In the genomic region with DNA sequence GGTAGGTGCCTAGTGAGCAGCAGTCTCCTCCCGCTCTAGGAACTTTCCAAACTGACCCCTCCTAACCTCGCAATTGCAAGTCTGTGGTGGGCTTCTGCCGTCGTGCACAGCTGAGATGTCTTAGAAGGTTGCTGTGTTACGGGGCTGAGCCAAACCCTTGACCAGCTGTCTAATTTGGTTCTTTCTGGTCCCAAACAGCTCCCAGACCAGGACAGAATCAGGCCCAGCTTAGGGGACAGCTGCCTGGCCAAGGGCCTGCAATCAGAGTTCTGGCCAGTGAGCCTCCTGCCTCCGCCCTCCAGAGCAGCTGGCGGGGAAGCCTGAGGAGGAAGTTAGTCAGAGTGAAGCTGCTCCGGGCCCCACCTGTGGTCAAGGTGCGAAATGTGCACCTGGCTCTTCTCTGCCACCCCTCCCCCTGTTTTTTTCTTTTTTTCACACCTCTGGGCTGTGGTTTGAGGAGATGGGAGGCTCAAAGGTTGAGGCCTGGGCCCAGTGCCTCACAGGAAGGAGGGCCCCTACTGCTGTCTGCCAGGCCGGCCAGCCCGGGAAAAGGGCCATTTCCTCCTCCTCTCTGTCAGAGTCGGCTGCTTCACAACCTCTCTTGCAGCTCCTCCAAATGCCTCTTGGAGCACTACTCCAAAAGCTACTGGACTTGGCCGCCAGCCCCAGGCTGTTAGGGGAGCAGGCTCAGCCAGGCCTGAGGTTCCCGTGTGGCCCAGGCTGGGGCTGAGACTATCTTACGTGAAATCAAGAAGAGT, we compare ENCODE assay signal across 8 cellular contexts. TPM values are rescaled to one million over a fixed set of nuclear protein-coding genes. Genes with fewer than 3 reads are reported as not detected.
DNase-seq lines count a peak whose midpoint lies in the region; ATAC-seq and TF ChIP-seq lines count a peak whose summit lies in the region.

No MANE protein-coding gene starts in this region.

- no peak overlapping the region for H2AFZ ChIP-seq in trophoblast cell (ENCODE audit: insufficient read depth, low read length, poor library complexity)

- H3K4me1 ChIP-seq in mucosa of stomach (ENCODE audit: control insufficient read depth, insufficient read depth, low read length) (peaks cover 44% of the 10 kb centered on the region), stomach (peaks cover 9 to 28% (median 22%) of the 10 kb centered on the region in 4 donors), trophoblast cell (ENCODE audit: control insufficient read depth in 1 of 2, insufficient read depth in 2 of 2, low read length in 2 of 2) (peaks cover 0 to 7% of the 10 kb centered on the region in 2 experiments)

- no peak overlapping the region for H2AK5ac ChIP-seq in trophoblast cell (ENCODE audit: low read length)

- peaks cover 6% of the 10 kb centered on the region for H3K36me3 Mint-ChIP-seq in endothelial cell (ENCODE audit: low read depth, unreplicated experiment)

- peak overlapping the region; percentile 78 for H3K27ac Mint-ChIP-seq in endothelial cell (ENCODE audit: unreplicated experiment)

- H3K79me1 ChIP-seq in trophoblast cell (ENCODE audit: low read length): no peaks in the 10 kb centered on the region

- H3K4me3 Mint-ChIP-seq in endothelial cell (ENCODE audit: unreplicated experiment): no peak overlapping the region

- no peaks in the 10 kb centered on the region for H3K9me3 Mint-ChIP-seq in endothelial cell (ENCODE audit: unreplicated experiment)

- no peak overlapping the region for H2BK120ac ChIP-seq in trophoblast cell (ENCODE audit: insufficient read depth, low read length, poor library complexity)

- no peak overlapping the region for H3K4me2 ChIP-seq in trophoblast cell (ENCODE audit: low read length)

- WGBS in stomach, 5 donors: 29 to 55% (median 34%) methylated on average over 9 to 15 of the region's 15 CpGs
- no CpG with 5 or more reads among the region's 15 CpGs for WGBS in trophoblast cell (ENCODE audit: extremely low coverage, insufficient coverage, insufficient read length)

- intact Hi-C loops in stomach (cut with DNase I; ENCODE audit: low total_unique reads): no loop called here

- H3K79me2 ChIP-seq in trophoblast cell (ENCODE audit: control insufficient read depth, insufficient read depth, low read length, poor library complexity): no peaks in the 10 kb centered on the region

- no peak overlapping the region for H2BK5ac ChIP-seq in trophoblast cell (ENCODE audit: low read depth, low read length, poor library complexity)

- no peak overlapping the region for H4K8ac ChIP-seq in trophoblast cell (ENCODE audit: low read depth, low read length)

- H3K9me3 ChIP-seq in mucosa of stomach (ENCODE audit: control insufficient read depth, low read length) (no peaks in the 10 kb centered on the region), stomach (no peaks in the 10 kb centered on the region), trophoblast cell (ENCODE audit: insufficient read depth, low read depth, low read length) (no peaks in the 10 kb centered on the region)

- no peaks in the 10 kb centered on the region for H3K36me3 ChIP-seq in mucosa of stomach (ENCODE audit: control insufficient read depth, insufficient read depth, low read length)
- H3K36me3 ChIP-seq in stomach: no peaks in the 10 kb centered on the region
- no peaks in the 10 kb centered on the region for H3K36me3 ChIP-seq in trophoblast cell (ENCODE audit: control insufficient read depth in 1 of 2, insufficient read depth in 2 of 2, low read length in 2 of 2)

- H4K12ac ChIP-seq in trophoblast cell (ENCODE audit: low read depth, low read length): no peak overlapping the region

- no peaks in the 10 kb centered on the region for H3K27me3 ChIP-seq in mucosa of stomach (ENCODE audit: control insufficient read depth, insufficient read depth, low read length)
- no peaks in the 10 kb centered on the region for H3K27me3 ChIP-seq in stomach
- no peaks in the 10 kb centered on the region for H3K27me3 ChIP-seq in trophoblast cell (ENCODE audit: insufficient read depth, low read length)

- no peak for TF ChIP-seq EP300 in stomach (IDR thresholded peaks at IDR 0.05)

- in situ Hi-C loops in GM13976 (cut with MboI; ENCODE audit: low sequenced_read_pairs, unreplicated experiment): no loop called here

- H3K14ac ChIP-seq in trophoblast cell (ENCODE audit: low read length): no peak overlapping the region

- no peak overlapping the region for H3K18ac ChIP-seq in trophoblast cell (ENCODE audit: low read length)

- no peak overlapping the region for H2BK12ac ChIP-seq in trophoblast cell (ENCODE audit: low read length)

- no peak for TF ChIP-seq POLR2A in stomach (IDR thresholded peaks at IDR 0.05)

- peaks cover 19% of the 10 kb centered on the region for H3K4me1 Mint-ChIP-seq in endothelial cell (ENCODE audit: unreplicated experiment)

- H3K9ac ChIP-seq in mucosa of stomach (ENCODE audit: low read length): peak overlapping the region; percentile 68
- H3K9ac ChIP-seq in trophoblast cell (ENCODE audit: low read length): no peak overlapping the region

- DNase-seq in GM13976 (ENCODE audit: low spot score) (peak; percentile 68), NCI-H2196 treated with DMSO at 0.1 percent for 48 hours (lab: John Stamatoyannopoulos, UW; ENCODE audit: unreplicated experiment) (peak; percentile 69), endothelial cell (ENCODE audit: low spot score) (peak; percentile 42), stomach (peak; percentile 79), trophoblast cell (no peak)
- peak; percentile 34 for DNase-seq in activated CD8-positive, alpha-beta memory T cell treated with anti-CD3 and anti-CD28 coated beads, Interleukin-2, amount 50 U/mL, for 24 hours (ENCODE audit: extremely low read depth)

- peak; percentile 56 for ATAC-seq in HG02610 (IDR thresholded peaks at IDR 0.05; ENCODE audit: unreplicated experiment)

- H3K27ac ChIP-seq in stomach (peak overlapping the region; percentile 63 to 88 (median 77)), trophoblast cell (ENCODE audit: low read depth, low read length) (no peak overlapping the region)

- H3K4me3 ChIP-seq in mucosa of stomach (ENCODE audit: low read length) (no peak overlapping the region), stomach (no peak overlapping the region), trophoblast cell (ENCODE audit: low read depth, low read length) (no peak overlapping the region)

- no peak overlapping the region for H3K23ac ChIP-seq in trophoblast cell (ENCODE audit: low read length)

- no peak overlapping the region for H4K91ac ChIP-seq in trophoblast cell (ENCODE audit: low read depth, low read length)

- H3K4ac ChIP-seq in trophoblast cell (ENCODE audit: low read depth, low read length): no peak overlapping the region

- no peak for TF ChIP-seq CTCF in GM13976 (IDR thresholded peaks at IDR 0.05; ENCODE audit: borderline replicate concordance, control extremely low read depth, extremely low read depth, insufficient read depth, missing control alignments)
- no peak for TF ChIP-seq CTCF in endothelial cell (IDR thresholded peaks at IDR 0.05; ENCODE audit: unreplicated experiment)
- TF ChIP-seq CTCF in stomach (IDR thresholded peaks at IDR 0.05): peak in 1 of 7 experiments; percentile 23

- peaks cover under 1% of the 10 kb centered on the region for H3K27me3 Mint-ChIP-seq in endothelial cell (ENCODE audit: unreplicated experiment)

RNA-seq across cellular contexts. Expression of a gene that starts 4.2 kb away (rescaled TPM):
- total RNA-seq in endothelial cell (ENCODE audit: unreplicated experiment) (0.54 TPM), stomach (not detected)
- 1 to 10 TPM in 1 of 3 donors, under 1 TPM in 2; 0.19 to 1.5 (median 0.28) TPM for polyA plus RNA-seq in stomach
- not detected in 2 replicates for polyA plus RNA-seq in trophoblast cell (2013)

RNA-seq across cellular contexts. Expression of a gene that starts 44.3 kb away (rescaled TPM):
- total RNA-seq in endothelial cell (ENCODE audit: unreplicated experiment) (3.0 TPM), stomach (10 to 100 TPM in 2 of 5 donors, 1 to 10 TPM in 3; 1.5 to 18.3 (median 4.1) TPM)
- polyA plus RNA-seq in stomach: 1 to 10 TPM in 1 of 3 donors, under 1 TPM in 2; 0.46 to 1.7 (median 0.50) TPM
- 0.68 and 0.70 TPM in 2 replicates for polyA plus RNA-seq in trophoblast cell (2013)

Comparison
In these comparisons a context has a peak if more than half of its experiments do, and no peak if none do; other contexts are left out.
1. DNase-seq: peak in GM13976 (single experiment), NCI-H2196 treated with DMSO at 0.1 percent for 48 hours (single experiment), activated CD8-positive, alpha-beta memory T cell treated with anti-CD3 and anti-CD28 coated beads, Interleukin-2, amount 50 U/mL, for 24 hours (single experiment), endothelial cell (single experiment) and stomach (single experiment); none in trophoblast cell (0 of 2).